Comparison of ENCODE assay signal across 1 cellular context in genomic region chr14:36905272-36906046, GRCh38.
TF ChIP-seq lines count a peak whose summit lies in the region.

No MANE protein-coding gene starts in this region.

TF ChIP-seq in HEK293, 187 proteins besides CTCF, POLR2A, EP300 and RAD21 (continued from another document and continues in another):
- TF ChIP-seq, protein P1, sequence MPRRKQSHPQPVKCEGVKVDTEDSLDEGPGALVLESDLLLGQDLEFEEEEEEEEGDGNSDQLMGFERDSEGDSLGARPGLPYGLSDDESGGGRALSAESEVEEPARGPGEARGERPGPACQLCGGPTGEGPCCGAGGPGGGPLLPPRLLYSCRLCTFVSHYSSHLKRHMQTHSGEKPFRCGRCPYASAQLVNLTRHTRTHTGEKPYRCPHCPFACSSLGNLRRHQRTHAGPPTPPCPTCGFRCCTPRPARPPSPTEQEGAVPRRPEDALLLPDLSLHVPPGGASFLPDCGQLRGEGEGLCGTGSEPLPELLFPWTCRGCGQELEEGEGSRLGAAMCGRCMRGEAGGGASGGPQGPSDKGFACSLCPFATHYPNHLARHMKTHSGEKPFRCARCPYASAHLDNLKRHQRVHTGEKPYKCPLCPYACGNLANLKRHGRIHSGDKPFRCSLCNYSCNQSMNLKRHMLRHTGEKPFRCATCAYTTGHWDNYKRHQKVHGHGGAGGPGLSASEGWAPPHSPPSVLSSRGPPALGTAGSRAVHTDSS (tag by site-specific recombination; IDR thresholded peaks at IDR 0.05): no peak
- TF ChIP-seq ZNF560 (tag by site-specific recombination; IDR thresholded peaks at IDR 0.05; ENCODE audit: borderline replicate concordance) (no peak), HOXA7 (CRISPR knock-in tag; IDR thresholded peaks at IDR 0.05; ENCODE audit: borderline replicate concordance) (no peak), BCL11B (tag by site-specific recombination; IDR thresholded peaks at IDR 0.05; ENCODE audit: low read depth) (no peak), ZNF629 (tag by site-specific recombination; IDR thresholded peaks at IDR 0.05) (no peak), ZNF555 (tag by site-specific recombination; conservative IDR thresholded peaks at IDR 0.05) (no peak), HOXC10 (CRISPR knock-in tag; IDR thresholded peaks at IDR 0.05) (no peak), SP3 (tag by site-specific recombination; IDR thresholded peaks at IDR 0.05) (no peak), EGR2 (tag by site-specific recombination; IDR thresholded peaks at IDR 0.05; ENCODE audit: low read depth) (no peak), ZNF777 (tag by site-specific recombination; IDR thresholded peaks at IDR 0.05; ENCODE audit: borderline replicate concordance) (no peak), PRDM10 (tag by site-specific recombination; IDR thresholded peaks at IDR 0.05) (0 out of 2 replicates have a peak, but pooled peaks have one; percentile 13), ZBTB8A (tag by site-specific recombination; IDR thresholded peaks at IDR 0.05) (peak; percentile 68), ZFP3 (tag by site-specific recombination; IDR thresholded peaks at IDR 0.05; ENCODE audit: low read depth) (no peak), ZNF580 (tag by site-specific recombination; IDR thresholded peaks at IDR 0.05) (peak; percentile 66; the same call in 1 of the 2 replicates), KLF9 (tag by site-specific recombination; IDR thresholded peaks at IDR 0.05; ENCODE audit: low read depth) (no peak), ZNF677 (tag by site-specific recombination; IDR thresholded peaks at IDR 0.05) (no peak), ZNF518A (tag by site-specific recombination; conservative IDR thresholded peaks at IDR 0.05; ENCODE audit: low read depth) (no peak), ZNF654 (tag by site-specific recombination; IDR thresholded peaks at IDR 0.05; ENCODE audit: low read depth) (no peak), ZNF394 (tag by site-specific recombination; IDR thresholded peaks at IDR 0.05; ENCODE audit: borderline replicate concordance) (no peak), ZNF24 (tag by site-specific recombination; IDR thresholded peaks at IDR 0.05) (peak; percentile 47; the same call in 1 of the 2 replicates), OSR2 (tag by site-specific recombination; IDR thresholded peaks at IDR 0.05) (peak; percentile 99), ZNF571 (tag by site-specific recombination; IDR thresholded peaks at IDR 0.05) (no peak), ZNF561 (tag by site-specific recombination; IDR thresholded peaks at IDR 0.05; ENCODE audit: borderline replicate concordance) (peak; percentile 94), ZNF791 (tag by site-specific recombination; IDR thresholded peaks at IDR 0.05) (no peak), ZNF549 (tag by site-specific recombination; IDR thresholded peaks at IDR 0.05) (no peak), ZNF776 (tag by site-specific recombination; IDR thresholded peaks at IDR 0.05; ENCODE audit: borderline replicate concordance) (no peak), ELK4 (IDR thresholded peaks at IDR 0.05; ENCODE audit: borderline replicate concordance, low read depth, low read length) (no peak), ZNF624 (tag by site-specific recombination; IDR thresholded peaks at IDR 0.05) (no peak), ZNF610 (tag by site-specific recombination; IDR thresholded peaks at IDR 0.05; ENCODE audit: borderline replicate concordance) (0 out of 2 replicates have a peak, but pooled peaks have one; percentile 60), GLI2 (tag by site-specific recombination; IDR thresholded peaks at IDR 0.05; ENCODE audit: borderline replicate concordance, low read depth) (peak; percentile 88; the same call in 1 of the 2 replicates), ZBTB7A (tag by site-specific recombination; IDR thresholded peaks at IDR 0.05; ENCODE audit: low read depth) (no peak), ZNF366 (tag by site-specific recombination; conservative IDR thresholded peaks at IDR 0.05) (no peak), SETDB1 (IDR thresholded peaks at IDR 0.05; ENCODE audit: insufficient read length, low read length) (no peak), PBX3 (CRISPR knock-in tag; IDR thresholded peaks at IDR 0.05) (no peak), KLF7 (tag by site-specific recombination; IDR thresholded peaks at IDR 0.05; ENCODE audit: borderline replicate concordance) (no peak), GFI1B (tag by site-specific recombination; IDR thresholded peaks at IDR 0.05) (0 out of 2 replicates have a peak, but pooled peaks have one; percentile 41), ZNF626 (tag by site-specific recombination; IDR thresholded peaks at IDR 0.05) (no peak), ZNF426 (tag by site-specific recombination; IDR thresholded peaks at IDR 0.05) (no peak), ZNF658 (tag by site-specific recombination; IDR thresholded peaks at IDR 0.05) (no peak), ZNF18 (tag by site-specific recombination; IDR thresholded peaks at IDR 0.05) (peak; percentile 73; the same call in 1 of the 2 replicates), ZNF548 (tag by site-specific recombination; IDR thresholded peaks at IDR 0.05) (no peak)
- TF ChIP-seq, protein P2, sequence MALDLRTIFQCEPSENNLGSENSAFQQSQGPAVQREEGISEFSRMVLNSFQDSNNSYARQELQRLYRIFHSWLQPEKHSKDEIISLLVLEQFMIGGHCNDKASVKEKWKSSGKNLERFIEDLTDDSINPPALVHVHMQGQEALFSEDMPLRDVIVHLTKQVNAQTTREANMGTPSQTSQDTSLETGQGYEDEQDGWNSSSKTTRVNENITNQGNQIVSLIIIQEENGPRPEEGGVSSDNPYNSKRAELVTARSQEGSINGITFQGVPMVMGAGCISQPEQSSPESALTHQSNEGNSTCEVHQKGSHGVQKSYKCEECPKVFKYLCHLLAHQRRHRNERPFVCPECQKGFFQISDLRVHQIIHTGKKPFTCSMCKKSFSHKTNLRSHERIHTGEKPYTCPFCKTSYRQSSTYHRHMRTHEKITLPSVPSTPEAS (tag by site-specific recombination; IDR thresholded peaks at IDR 0.05): no peak
- TF ChIP-seq, protein P3, sequence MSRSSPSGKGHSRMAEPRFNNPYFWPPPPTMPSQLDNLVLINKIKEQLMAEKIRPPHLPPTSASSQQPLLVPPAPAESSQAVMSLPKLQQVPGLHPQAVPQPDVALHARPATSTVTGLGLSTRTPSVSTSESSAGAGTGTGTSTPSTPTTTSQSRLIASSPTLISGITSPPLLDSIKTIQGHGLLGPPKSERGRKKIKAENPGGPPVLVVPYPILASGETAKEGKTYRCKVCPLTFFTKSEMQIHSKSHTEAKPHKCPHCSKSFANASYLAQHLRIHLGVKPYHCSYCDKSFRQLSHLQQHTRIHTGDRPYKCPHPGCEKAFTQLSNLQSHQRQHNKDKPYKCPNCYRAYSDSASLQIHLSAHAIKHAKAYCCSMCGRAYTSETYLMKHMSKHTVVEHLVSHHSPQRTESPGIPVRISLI (tag by site-specific recombination; IDR thresholded peaks at IDR 0.05): no peak
- TF ChIP-seq, protein P4, sequence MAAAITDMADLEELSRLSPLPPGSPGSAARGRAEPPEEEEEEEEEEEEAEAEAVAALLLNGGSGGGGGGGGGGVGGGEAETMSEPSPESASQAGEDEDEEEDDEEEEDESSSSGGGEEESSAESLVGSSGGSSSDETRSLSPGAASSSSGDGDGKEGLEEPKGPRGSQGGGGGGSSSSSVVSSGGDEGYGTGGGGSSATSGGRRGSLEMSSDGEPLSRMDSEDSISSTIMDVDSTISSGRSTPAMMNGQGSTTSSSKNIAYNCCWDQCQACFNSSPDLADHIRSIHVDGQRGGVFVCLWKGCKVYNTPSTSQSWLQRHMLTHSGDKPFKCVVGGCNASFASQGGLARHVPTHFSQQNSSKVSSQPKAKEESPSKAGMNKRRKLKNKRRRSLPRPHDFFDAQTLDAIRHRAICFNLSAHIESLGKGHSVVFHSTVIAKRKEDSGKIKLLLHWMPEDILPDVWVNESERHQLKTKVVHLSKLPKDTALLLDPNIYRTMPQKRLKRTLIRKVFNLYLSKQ (tag by site-specific recombination; IDR thresholded peaks at IDR 0.05; ENCODE audit: borderline replicate concordance): no peak
